Comparison of ENCODE assay signal across 23 cellular contexts in genomic region chr10:97667462-97667861, GRCh38. TPM values are rescaled to one million over a fixed set of nuclear protein-coding genes. Genes with fewer than 3 reads are reported as not detected.
A peak's percentile ranks its signal among the peaks of the same experiment; 100 is the strongest.
DNase-seq lines count a peak whose midpoint lies in the region; ATAC-seq, FAIRE-seq and TF ChIP-seq lines count a peak whose summit lies in the region.
"Had no signal": no experiment of that assay in that cellular context is flagged by ENCODE, and none has a peak within 500 bp of the region (broad histone marks: within the 10 kb centered on the region; RNA-seq: fewer than 3 reads in every experiment).

No MANE protein-coding gene starts in this region.

- ATAC-seq in A549 (peak; percentile 6 to 39; a peak in 4 of 6 replicates), GM18873 (IDR thresholded peaks at IDR 0.05; ENCODE audit: low FRiP score, unreplicated experiment) (no peak)

- H3K4me3 ChIP-seq in A549 (no peak overlapping the region), hepatocyte (no peak overlapping the region), tibial nerve (no peak overlapping the region)
- H3K4me3 ChIP-seq: HAP-1 had no signal

- TF ChIP-seq CTCF in A549 (IDR thresholded peaks at IDR 0.05): no peak
- TF ChIP-seq CTCF in hepatocyte (IDR thresholded peaks at IDR 0.05; ENCODE audit: poor library complexity): no peak
- no peak for TF ChIP-seq CTCF in tibial nerve (IDR thresholded peaks at IDR 0.05)

- POLR2A ChIA-PET in A549 (lab: Yijun Ruan, JAX): interaction anchor here (1.0 to 1.1 kb wide), 2 partner anchors 17 to 20 kb away, joined by 3 to 6 read pairs; partner anchors contain the start of gene AVPI1

- no peak for TF ChIP-seq RAD21 in A549 (conservative IDR thresholded peaks at IDR 0.05 in 1 of 2, IDR thresholded peaks at IDR 0.05 in 1 of 2)

- DNase-seq in NCI-H1417 (lab: John Stamatoyannopoulos, UW): peak in 2 of 3 experiments; percentile 30 to 70
- DNase-seq in NCI-H1417 treated with DMSO at 0.1 percent for 48 hours (lab: John Stamatoyannopoulos, UW): no peak
- no peak for DNase-seq in A549 (ENCODE audit: low read depth in 1 of 2, low spot score in 1 of 2)
- no peak for DNase-seq in hepatocyte (ENCODE audit: low spot score)
- DNase-seq in tibial nerve (ENCODE audit: low spot score in 2 of 2): no peak
- DNase-seq: ACHN; AML-193; C1 segment of cervical spinal cord; Calu3; CD4-positive, alpha-beta memory T cell; COR-L47; DMS53; DMS79 treated with DMSO at 0.1 percent for 48 hours; GF-D8; GOT3; HFFc6 had no signal

- CTCF ChIA-PET in A549 (lab: Yijun Ruan, JAX): interaction anchor here (0.8 to 37.6 kb wide), 5 partner anchors 10 to 201 kb away, joined by 3 to 1127 read pairs (median 10); partner anchors contain the start of genes ANKRD2, MARVELD1 and ZFYVE27

- H3K79me2 ChIP-seq in hepatocyte: peaks cover 3% of the 10 kb centered on the region

- no peak overlapping the region for H3K4me2 ChIP-seq in A549
- no peak overlapping the region for H3K4me2 ChIP-seq in hepatocyte

- TF ChIP-seq EP300 in A549 (IDR thresholded peaks at IDR 0.05): no peak
- no peak for TF ChIP-seq EP300 in tibial nerve (IDR thresholded peaks at IDR 0.05)

- H4K20me1 ChIP-seq in hepatocyte (ENCODE audit: insufficient read depth, poor library complexity, severe bottlenecking): no peaks in the 10 kb centered on the region

- no peaks in the 10 kb centered on the region for H3K9me3 ChIP-seq in A549
- H3K9me3 ChIP-seq in hepatocyte (ENCODE audit: low read depth): no peaks in the 10 kb centered on the region
- H3K9me3 ChIP-seq in tibial nerve: no peaks in the 10 kb centered on the region
- H3K9me3 ChIP-seq: HAP-1 had no signal

- TF ChIP-seq POLR2A in A549 (IDR thresholded peaks at IDR 0.05; ENCODE audit: low read length) (no peak), tibial nerve (IDR thresholded peaks at IDR 0.05) (no peak)

- H3K27me3 ChIP-seq in hepatocyte (no peaks in the 10 kb centered on the region), tibial nerve (no peaks in the 10 kb centered on the region)

- no peaks in the 10 kb centered on the region for H3K36me3 ChIP-seq in hepatocyte (replicated peaks; ENCODE audit: insufficient read depth, low read depth)
- H3K36me3 ChIP-seq in tibial nerve: peaks cover 0 to 88% (median 8%) of the 10 kb centered on the region in 3 donors

- H2AFZ ChIP-seq in hepatocyte: no peak overlapping the region

- no peak overlapping the region for H3K27ac ChIP-seq in A549
- peak overlapping the region; percentile 85 for H3K27ac ChIP-seq in hepatocyte
- H3K27ac ChIP-seq in tibial nerve: no peak overlapping the region
- H3K27ac ChIP-seq: 22Rv1 had no signal

- no peaks in the 10 kb centered on the region for H3K9me2 ChIP-seq in hepatocyte (replicated peaks; ENCODE audit: insufficient read depth)

- no peaks in the 10 kb centered on the region for H3K4me1 ChIP-seq in A549
- H3K4me1 ChIP-seq in hepatocyte (ENCODE audit: insufficient read depth): peaks cover 30% of the 10 kb centered on the region
- H3K4me1 ChIP-seq in tibial nerve: no peaks in the 10 kb centered on the region
- H3K4me1 ChIP-seq: HAP-1 had no signal

- WGBS in A549 (ENCODE audit: missing lambda C conversion rate): 90% methylated on average over 6 of the region's 6 CpGs
- 81% methylated on average over 6 of the region's 6 CpGs for WGBS in hepatocyte (ENCODE audit: low lambda C conversion rate, missing lambda C conversion rate)
- WGBS in tibial nerve, 2 donors: 88 to 90% methylated on average over 6 of the region's 6 CpGs

- FAIRE-seq in A549 (lab: Jason Lieb, UNC): no peak
- FAIRE-seq: A204.1, GM12891, GM18507, H54 had no signal

TF ChIP-seq in A549, 52 proteins besides CTCF, POLR2A, EP300 and RAD21:
- TF ChIP-seq ELK1 (IDR thresholded peaks at IDR 0.05; ENCODE audit: low read depth, low read length) (no peak), BHLHE40 (IDR thresholded peaks at IDR 0.05; ENCODE audit: low read depth, low read length) (no peak), RFX5 (IDR thresholded peaks at IDR 0.05) (no peak)

RNA-seq across cellular contexts. Expression of gene AVPI1, which starts 19.6 kb away (rescaled TPM):
- polyA plus RNA-seq in A549 (2011; rRNA removed): 48.7 and 64.1 TPM in 2 replicates
- polyA plus RNA-seq in A549 (2012; cell fraction: cytosol; rRNA removed): 66.1 and 88.3 TPM in 2 replicates
- polyA plus RNA-seq in A549 (2012; cell fraction: nucleus; rRNA removed): 77.6 and 78.7 TPM in 2 replicates
- polyA plus RNA-seq in A549 (2017; fragmentation: RNase III; extraction: RNeasy Plus Mini Kit Qiagen cat#74134 plus additional on column Dnase treatment): 58.4 to 72.3 TPM (median 70.3 TPM) in 3 replicates
- polyA minus RNA-seq in A549 (2011; rRNA and poly(A)+ RNA removed): 41.9 and 47.2 TPM in 2 replicates
- 23.8 and 26.4 TPM in 2 replicates for total RNA-seq in hepatocyte
- 28.5 and 34.1 TPM in 2 replicates for polyA plus RNA-seq in hepatocyte
- 100 to 1,000 TPM; 113 to 253 (median 170) TPM for total RNA-seq in tibial nerve

RNA-seq across cellular contexts. Expression of gene PI4K2A, which starts 27.0 kb away (rescaled TPM):
- polyA plus RNA-seq in A549 (2011; rRNA removed) (16.6 and 18.8 TPM in 2 replicates), A549 (2017; fragmentation: RNase III; extraction: RNeasy Plus Mini Kit Qiagen cat#74134 plus additional on column Dnase treatment) (14.1 to 16.6 TPM (median 14.8 TPM) in 3 replicates), hepatocyte (19.6 and 22.4 TPM in 2 replicates)
- 13.1 and 17.7 TPM in 2 replicates for polyA plus RNA-seq in A549 (2012; cell fraction: cytosol; rRNA removed)
- polyA plus RNA-seq in A549 (2012; cell fraction: nucleus; rRNA removed): 14.8 and 17.7 TPM in 2 replicates
- polyA minus RNA-seq in A549 (2011; rRNA and poly(A)+ RNA removed): 11.3 and 11.5 TPM in 2 replicates
- total RNA-seq in hepatocyte (25.9 and 26.5 TPM in 2 replicates), tibial nerve (10 to 100 TPM; 17.0 to 29.1 (median 21.0) TPM)

RNA-seq across cellular contexts. Expression of gene MORN4, which starts 34.2 kb away (rescaled TPM):
- polyA plus RNA-seq in A549 (2011; rRNA removed) (13.8 and 14.2 TPM in 2 replicates), A549 (2017; fragmentation: RNase III; extraction: RNeasy Plus Mini Kit Qiagen cat#74134 plus additional on column Dnase treatment) (8.3 to 10.9 TPM (median 8.9 TPM) in 3 replicates), hepatocyte (15.6 and 18.4 TPM in 2 replicates)
- 9.7 and 10.4 TPM in 2 replicates for polyA plus RNA-seq in A549 (2012; cell fraction: cytosol; rRNA removed)
- polyA plus RNA-seq in A549 (2012; cell fraction: nucleus; rRNA removed): 2.9 and 3.4 TPM in 2 replicates
- 3.2 and 4.2 TPM in 2 replicates for polyA minus RNA-seq in A549 (2011; rRNA and poly(A)+ RNA removed)
- total RNA-seq in hepatocyte (8.5 and 10.6 TPM in 2 replicates), tibial nerve (1 to 10 TPM; 3.7 to 8.2 (median 7.1) TPM)

RNA-seq across cellular contexts. Expression of gene MARVELD1, which starts 46.1 kb away (rescaled TPM):
- 29.1 and 30.9 TPM in 2 replicates for polyA plus RNA-seq in A549 (2011; rRNA removed)
- polyA plus RNA-seq in A549 (2012; cell fraction: cytosol; rRNA removed): 24.7 and 37.8 TPM in 2 replicates
- polyA plus RNA-seq in A549 (2012; cell fraction: nucleus; rRNA removed): 32.9 and 38.3 TPM in 2 replicates
- polyA plus RNA-seq in A549 (2017; fragmentation: RNase III; extraction: RNeasy Plus Mini Kit Qiagen cat#74134 plus additional on column Dnase treatment): 27.4 to 31.7 TPM (median 31.3 TPM) in 3 replicates
- polyA minus RNA-seq in A549 (2011; rRNA and poly(A)+ RNA removed): 18.4 and 18.9 TPM in 2 replicates
- 25.4 and 29.5 TPM in 2 replicates for total RNA-seq in hepatocyte
- 52.5 and 53.1 TPM in 2 replicates for polyA plus RNA-seq in hepatocyte
- 10 to 100 TPM; 28.0 to 45.3 (median 42.2) TPM for total RNA-seq in tibial nerve

Comparison
In these comparisons a context has a peak if more than half of its experiments do, and no peak if none do; other contexts are left out.
1. DNase-seq: peak in NCI-H1417 (2 of 3); none in NCI-H1417 treated with DMSO at 0.1 percent for 48 hours (single experiment), A549 (0 of 2), hepatocyte (single experiment) and tibial nerve (0 of 2).